Comparison of ENCODE assay signal across 12 cellular contexts in genomic region chr19:41530184-41530534, GRCh38. TPM values are rescaled to one million over a fixed set of nuclear protein-coding genes. Genes with fewer than 3 reads are reported as not detected.
DNase-seq lines count a peak whose midpoint lies in the region; ATAC-seq and TF ChIP-seq lines count a peak whose summit lies in the region.
"Had no signal": no experiment of that assay in that cellular context is flagged by ENCODE, and none has a peak within 500 bp of the region (broad histone marks: within the 10 kb centered on the region; RNA-seq: fewer than 3 reads in every experiment).

No MANE protein-coding gene starts in this region.

- H3K27me3 Mint-ChIP-seq in activated naive CD8-positive, alpha-beta T cell treated with anti-CD3 and anti-CD28 coated beads for 36 hours: peaks cover 3% of the 10 kb centered on the region
- H3K27me3 Mint-ChIP-seq in naive thymus-derived CD4-positive, alpha-beta T cell: peaks cover 0 to 17% (median 5%) of the 10 kb centered on the region in 5 donors

- H3K27ac ChIP-seq in right cardiac atrium (ENCODE audit: low read length) (peak overlapping the region; percentile 5), heart left ventricle (peak overlapping the region in 6 of 12 donors; percentile 44 to 97 (median 84)), upper lobe of right lung (peak overlapping the region; percentile 85)
- H3K27ac ChIP-seq in naive thymus-derived CD4-positive, alpha-beta T cell (ENCODE audit: low read depth, low read length): peak overlapping the region; percentile 75

- H3K4me1 ChIP-seq in right cardiac atrium (ENCODE audit: control insufficient read depth, insufficient read depth, low read length): peaks cover 2% of the 10 kb centered on the region
- peaks cover 0 to 69% (median 11%) of the 10 kb centered on the region in 12 donors for H3K4me1 ChIP-seq in heart left ventricle
- peaks cover 32 to 41% of the 10 kb centered on the region in 2 donors for H3K4me1 ChIP-seq in naive thymus-derived CD4-positive, alpha-beta T cell (ENCODE audit: control insufficient read depth in 2 of 2, insufficient read depth in 2 of 2, low read length in 2 of 2)
- peaks cover 44% of the 10 kb centered on the region for H3K4me1 ChIP-seq in upper lobe of right lung

- H3K4me3 ChIP-seq in right cardiac atrium (ENCODE audit: low read length): no peak overlapping the region
- peak overlapping the region in 2 of 12 donors; percentile 19 to 22 for H3K4me3 ChIP-seq in heart left ventricle
- H3K4me3 ChIP-seq in naive thymus-derived CD4-positive, alpha-beta T cell (ENCODE audit: low read length): no peak overlapping the region
- no peak overlapping the region for H3K4me3 ChIP-seq in upper lobe of right lung

- POLR2A ChIA-PET in naive thymus-derived CD4-positive, alpha-beta T cell (lab: Charles Lee): interaction anchor here (2.1 to 9.5 kb wide), 4 partner anchors 9 to 166 kb away, joined by 14 to 208 read pairs (median 73); partner anchors contain the start of gene B9D2

- H3K36me3 ChIP-seq in heart left ventricle (no peaks in the 10 kb centered on the region), upper lobe of right lung (no peaks in the 10 kb centered on the region)
- H3K36me3 ChIP-seq in naive thymus-derived CD4-positive, alpha-beta T cell (ENCODE audit: control insufficient read depth in 2 of 3, insufficient read depth in 3 of 3, low read length in 3 of 3): no peaks in the 10 kb centered on the region

- peaks cover 33% of the 10 kb centered on the region for H3K9me3 Mint-ChIP-seq in activated naive CD8-positive, alpha-beta T cell treated with anti-CD3 and anti-CD28 coated beads for 36 hours
- H3K9me3 Mint-ChIP-seq in naive thymus-derived CD4-positive, alpha-beta T cell: peaks cover 5 to 44% (median 18%) of the 10 kb centered on the region in 11 donors

- ATAC-seq in right cardiac atrium (no peak), heart left ventricle (no peak), upper lobe of right lung (no peak), HG02973 (IDR thresholded peaks at IDR 0.05; ENCODE audit: unreplicated experiment) (no peak)
- no peak for ATAC-seq in naive thymus-derived CD4-positive, alpha-beta T cell
- ATAC-seq: activated CD4-positive, CD25-positive, alpha-beta regulatory T cell treated with anti-CD3 and anti-CD28 coated beads, Interleukin-2, amount 50 U/mL, for 24 hours had no signal

- TF ChIP-seq CTCF in heart left ventricle (IDR thresholded peaks at IDR 0.05): no peak
- no peak for TF ChIP-seq CTCF in upper lobe of right lung (IDR thresholded peaks at IDR 0.05)

- no peak for TF ChIP-seq POLR2A in heart left ventricle (IDR thresholded peaks at IDR 0.05)

- peak overlapping the region; percentile 94 for H3K27ac Mint-ChIP-seq in activated naive CD8-positive, alpha-beta T cell treated with anti-CD3 and anti-CD28 coated beads for 36 hours
- H3K27ac Mint-ChIP-seq in naive thymus-derived CD4-positive, alpha-beta T cell: peak overlapping the region in 7 of 9 donors; percentile 83 to 98 (median 93)

- H3K9me3 ChIP-seq in right cardiac atrium (ENCODE audit: control insufficient read depth, low read length) (peaks cover 5% of the 10 kb centered on the region), heart left ventricle (peaks cover 0 to 27% (median 4%) of the 10 kb centered on the region in 12 donors), upper lobe of right lung (no peaks in the 10 kb centered on the region)
- H3K9me3 ChIP-seq in naive thymus-derived CD4-positive, alpha-beta T cell (ENCODE audit: control insufficient read depth in 2 of 3, low read length in 3 of 3): peaks cover 0 to 16% (median 0%) of the 10 kb centered on the region in 3 experiments

- 83% methylated on average over 4 of the region's 4 CpGs for WGBS in right cardiac atrium
- 84 to 91% (median 87%) methylated on average over 4 of the region's 4 CpGs for WGBS in heart left ventricle, 4 donors

- H3K4me3 Mint-ChIP-seq in activated naive CD8-positive, alpha-beta T cell treated with anti-CD3 and anti-CD28 coated beads for 36 hours: no peak overlapping the region
- peak overlapping the region in 7 of 10 donors; percentile 12 to 98 (median 85) for H3K4me3 Mint-ChIP-seq in naive thymus-derived CD4-positive, alpha-beta T cell

- CTCF ChIA-PET in naive thymus-derived CD4-positive, alpha-beta T cell (lab: Charles Lee): interaction anchor here (0.7 kb wide), 1 partner anchor 240 kb away, joined by 3 read pairs; no protein-coding TSS in a partner anchor

- intact Hi-C loops in right cardiac atrium (cut with DNase I): loop anchor here in 1 of 4 donors (10.0 kb wide), 1 partner anchor 75 kb away; no protein-coding TSS in a partner anchor
- intact Hi-C loops in heart left ventricle (cut with DNase I): loop anchor here in 1 of 10 donors (2.0 kb wide), 1 partner anchor 73 kb away; no protein-coding TSS in a partner anchor
- intact Hi-C loops in naive thymus-derived CD4-positive, alpha-beta T cell (cut with micrococcal nuclease): loop anchor here (2.0 to 5.0 kb wide), 3 partner anchors 19 to 218 kb away; partner anchors contain the start of gene CCDC97 (in 1 of the 2)
- intact Hi-C loops in upper lobe of right lung (cut with DNase I): no loop called here

- peaks cover 42% of the 10 kb centered on the region for H3K36me3 Mint-ChIP-seq in activated naive CD8-positive, alpha-beta T cell treated with anti-CD3 and anti-CD28 coated beads for 36 hours
- H3K36me3 Mint-ChIP-seq in naive thymus-derived CD4-positive, alpha-beta T cell: peaks cover 0 to 36% (median 6%) of the 10 kb centered on the region in 5 donors

- peaks cover 52% of the 10 kb centered on the region for H3K4me1 Mint-ChIP-seq in activated naive CD8-positive, alpha-beta T cell treated with anti-CD3 and anti-CD28 coated beads for 36 hours
- H3K4me1 Mint-ChIP-seq in naive thymus-derived CD4-positive, alpha-beta T cell: peaks cover 45 to 63% (median 53%) of the 10 kb centered on the region in 7 donors

- DNase-seq in right cardiac atrium (no peak), heart left ventricle (no peak), upper lobe of right lung (no peak), COLO668 (lab: John Stamatoyannopoulos, UW; ENCODE audit: unreplicated experiment) (no peak), SK-N-DZ (ENCODE audit: low spot score) (no peak)
- DNase-seq in activated naive CD8-positive, alpha-beta T cell treated with anti-CD3 and anti-CD28 coated beads for 36 hours: no peak
- DNase-seq in naive thymus-derived CD4-positive, alpha-beta T cell: no peak
- DNase-seq: NCI-H2107 had no signal

- no peaks in the 10 kb centered on the region for H3K27me3 ChIP-seq in right cardiac atrium (ENCODE audit: control insufficient read depth, insufficient read depth)
- H3K27me3 ChIP-seq in heart left ventricle: peaks cover 0 to 8% (median 4%) of the 10 kb centered on the region in 9 donors
- no peaks in the 10 kb centered on the region for H3K27me3 ChIP-seq in naive thymus-derived CD4-positive, alpha-beta T cell (ENCODE audit: control insufficient read depth in 2 of 2, insufficient read depth in 2 of 2, low read length in 2 of 2)
- peaks cover 9% of the 10 kb centered on the region for H3K27me3 ChIP-seq in upper lobe of right lung

RNA-seq across cellular contexts. Expression of gene CEACAM21, which starts 45.8 kb away (rescaled TPM):
- total RNA-seq in right cardiac atrium (1 to 10 TPM in 2 of 4 donors, under 1 TPM in 2; 0.65 to 1.6 (median 1.2) TPM), heart left ventricle (1 to 10 TPM in 2 of 9 donors, under 1 TPM in 6, not detected in 1; 0.27 to 5.7 (median 0.66) TPM), upper lobe of right lung (16.3 TPM)
- polyA plus RNA-seq in right cardiac atrium (0.36 TPM), heart left ventricle (under 1 TPM in 1 of 2 donors, not detected in 1; 0.50 TPM)
- total RNA-seq in activated naive CD8-positive, alpha-beta T cell treated with anti-CD3 and anti-CD28 coated beads for 36 hours: 10 to 100 TPM; 36.5 to 37.5 TPM
- 10 to 100 TPM; 40.1 to 64.5 (median 50.0) TPM for total RNA-seq in naive thymus-derived CD4-positive, alpha-beta T cell
- polyA plus RNA-seq in naive thymus-derived CD4-positive, alpha-beta T cell: 10 to 100 TPM; 27.7 to 43.6 TPM
- not detected in 2 replicates for polyA plus RNA-seq in SK-N-DZ (2014; cell fraction: cytosol; rRNA removed)
- polyA plus RNA-seq in SK-N-DZ (2014; cell fraction: nucleus; rRNA removed): not detected in 2 replicates
- total RNA-seq: fibroblast of lung had no signal
- polyA plus RNA-seq: BJ, fibroblast of lung had no signal
